Comparison of ENCODE assay signal across 9 cellular contexts in the genomic region with DNA sequence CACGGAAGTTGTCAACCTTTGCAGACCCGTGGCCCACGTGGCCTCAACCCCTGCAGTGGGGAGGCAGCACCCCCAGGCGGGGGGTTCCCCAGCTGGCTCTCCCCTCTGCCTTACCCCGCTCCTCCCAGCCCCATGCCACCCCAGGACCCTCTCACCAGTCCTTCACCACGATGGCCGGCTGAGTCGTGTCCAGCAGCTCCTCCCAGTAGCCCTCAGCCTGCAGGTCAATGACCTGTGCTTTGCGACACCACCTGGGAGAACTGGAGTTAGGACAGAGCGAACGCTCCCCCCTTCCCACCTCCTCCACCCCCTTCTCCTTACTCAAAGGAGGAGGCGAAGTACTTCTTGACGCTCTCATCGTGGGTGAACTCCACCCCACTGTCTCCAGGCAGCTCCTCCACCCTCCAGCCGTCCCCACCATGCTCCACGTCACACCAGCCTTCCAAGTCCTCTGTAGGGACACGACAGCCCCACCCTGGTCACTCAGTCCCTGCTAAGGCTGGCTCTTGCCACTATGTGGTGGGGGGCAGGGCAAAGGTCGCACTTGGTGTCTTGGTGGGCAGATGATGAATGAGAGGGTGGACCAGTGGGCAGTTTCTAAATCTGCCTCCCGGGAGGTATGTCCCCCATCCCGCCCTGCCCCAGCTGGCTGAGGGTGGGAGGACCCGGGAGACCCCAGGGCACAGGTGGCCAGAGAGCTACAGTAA. TPM values are rescaled to one million over a fixed set of nuclear protein-coding genes. Genes with fewer than 3 reads are reported as not detected.
DNase-seq lines count a peak whose midpoint lies in the region; ATAC-seq and TF ChIP-seq lines count a peak whose summit lies in the region.
"Had no signal": no experiment of that assay in that cellular context is flagged by ENCODE, and none has a peak within 500 bp of the region (broad histone marks: within the 10 kb centered on the region; RNA-seq: fewer than 3 reads in every experiment).

No MANE protein-coding gene starts in this region.

- DNase-seq in right cardiac atrium (peak in 1 of 3 donors; percentile 73), cardiac septum (ENCODE audit: low spot score) (no peak), upper lobe of right lung (peak; percentile 75), NCI-H1092 treated with DMSO at 0.1 percent for 48 hours (lab: John Stamatoyannopoulos, UW) (no peak), G401 (ENCODE audit: low spot score) (no peak)
- no peak for DNase-seq in activated naive CD8-positive, alpha-beta T cell treated with anti-CD3 and anti-CD28 coated beads, Interleukin-2, amount 10 ng/mL, durations not matched to agents 7 days and 5 days

- H3K9me3 Mint-ChIP-seq in activated naive CD8-positive, alpha-beta T cell treated with anti-CD3 and anti-CD28 coated beads, Interleukin-2, amount 10 ng/mL, durations not matched to agents 7 days and 5 days, result no peaks in the 10 kb centered on the region

- in situ Hi-C loops in G401 (cut with HindIII; ENCODE audit: low sequenced_read_pairs), result loop anchor here (25.0 kb wide), 1 partner anchor 162 kb away; the partner anchor contains the start of gene DISP3

- H3K4me3 ChIP-seq in right cardiac atrium (ENCODE audit: low read length), result no peak overlapping the region
- H3K4me3 ChIP-seq in liver (ENCODE audit: low read depth in 1 of 3, low read length in 3 of 3), result peak overlapping the region; percentile 18 to 32 (median 24)
- peak overlapping the region; percentile 25 for H3K4me3 ChIP-seq in upper lobe of right lung

- no peak overlapping the region for H3K27ac Mint-ChIP-seq in activated naive CD8-positive, alpha-beta T cell treated with anti-CD3 and anti-CD28 coated beads, Interleukin-2, amount 10 ng/mL, durations not matched to agents 7 days and 5 days
- H3K27ac Mint-ChIP-seq: CD14-positive monocyte had no signal

- peak overlapping the region; percentile 46 for H3K4me3 Mint-ChIP-seq in activated naive CD8-positive, alpha-beta T cell treated with anti-CD3 and anti-CD28 coated beads, Interleukin-2, amount 10 ng/mL, durations not matched to agents 7 days and 5 days

- H3K4me1 ChIP-seq in right cardiac atrium (ENCODE audit: control insufficient read depth, insufficient read depth, low read length), result peaks cover 2% of the 10 kb centered on the region
- peaks cover 7 to 36% (median 29%) of the 10 kb centered on the region in 4 donors for H3K4me1 ChIP-seq in liver (ENCODE audit: control insufficient read depth in 4 of 4, insufficient read depth in 4 of 4, low read length in 3 of 4)
- peaks cover 22% of the 10 kb centered on the region for H3K4me1 ChIP-seq in upper lobe of right lung

- H3K27me3 Mint-ChIP-seq in activated naive CD8-positive, alpha-beta T cell treated with anti-CD3 and anti-CD28 coated beads, Interleukin-2, amount 10 ng/mL, durations not matched to agents 7 days and 5 days, result no peaks in the 10 kb centered on the region

- H3K9me3 ChIP-seq in right cardiac atrium (ENCODE audit: control insufficient read depth, low read length) (no peaks in the 10 kb centered on the region), liver (ENCODE audit: control insufficient read depth in 4 of 4, low read length in 3 of 4) (no peaks in the 10 kb centered on the region), upper lobe of right lung (no peaks in the 10 kb centered on the region)

- H3K27me3 ChIP-seq in right cardiac atrium (ENCODE audit: control insufficient read depth, insufficient read depth) (no peaks in the 10 kb centered on the region), liver (ENCODE audit: control insufficient read depth in 4 of 4, insufficient read depth in 4 of 4, low read length in 3 of 4) (no peaks in the 10 kb centered on the region), upper lobe of right lung (no peaks in the 10 kb centered on the region)

- no peaks in the 10 kb centered on the region for H3K36me3 Mint-ChIP-seq in activated naive CD8-positive, alpha-beta T cell treated with anti-CD3 and anti-CD28 coated beads, Interleukin-2, amount 10 ng/mL, durations not matched to agents 7 days and 5 days

- H3K27ac ChIP-seq in right cardiac atrium (ENCODE audit: low read length), result no peak overlapping the region
- H3K27ac ChIP-seq in liver (ENCODE audit: low read depth in 1 of 2, low read length in 2 of 2), result peak overlapping the region; percentile 78 to 81
- H3K27ac ChIP-seq in upper lobe of right lung, result no peak overlapping the region

- no peak for TF ChIP-seq RAD21 in liver (IDR thresholded peaks at IDR 0.05)

- WGBS in right cardiac atrium, result 39% methylated on average over 21 of the region's 21 CpGs
- WGBS in liver, result 16% methylated on average over 21 of the region's 21 CpGs

- intact Hi-C loops in right cardiac atrium (cut with DNase I), result loop anchor here (5.0 to 10.0 kb wide), 8 partner anchors 55 to 605 kb away; partner anchors contain the start of gene MASP2 (in 1 of the 4)
- intact Hi-C loops in cardiac septum (cut with DNase I), result loop anchor here (1.0 kb wide), 1 partner anchor 70 kb away; no protein-coding TSS in a partner anchor
- intact Hi-C loops in upper lobe of right lung (cut with DNase I), result loop anchor here (5.0 to 10.0 kb wide), 4 partner anchors 73 to 612 kb away; partner anchors contain the start of gene DISP3

- H3K9ac ChIP-seq in liver (ENCODE audit: low read depth in 1 of 2, low read length in 2 of 2), result no peak overlapping the region

- ATAC-seq in right cardiac atrium (peak; percentile 1 to 4), upper lobe of right lung (peak; percentile 24), HG02852 (IDR thresholded peaks at IDR 0.05; ENCODE audit: unreplicated experiment) (no peak)
- no peak for ATAC-seq in activated naive CD8-positive, alpha-beta T cell treated with anti-CD3 and anti-CD28 coated beads, Interleukin-2, amount 10 ng/mL, durations not matched to agents 7 days and 5 days (ENCODE audit: low read depth)

- H3K4me1 Mint-ChIP-seq in activated naive CD8-positive, alpha-beta T cell treated with anti-CD3 and anti-CD28 coated beads, Interleukin-2, amount 10 ng/mL, durations not matched to agents 7 days and 5 days, result peaks cover 16% of the 10 kb centered on the region

- no peak for TF ChIP-seq CTCF in liver (IDR thresholded peaks at IDR 0.05; ENCODE audit: low read depth, low read length, missing input control)
- TF ChIP-seq CTCF in upper lobe of right lung (IDR thresholded peaks at IDR 0.05), result no peak

- H3K36me3 ChIP-seq in liver (ENCODE audit: control insufficient read depth in 4 of 4, insufficient read depth in 3 of 4, low read depth in 1 of 4, low read length in 3 of 4) (no peaks in the 10 kb centered on the region), upper lobe of right lung (no peaks in the 10 kb centered on the region)

- POLR2A ChIA-PET in activated naive CD8-positive, alpha-beta T cell treated with anti-CD3 and anti-CD28 coated beads, Interleukin-2, amount 10 ng/mL, durations not matched to agents 7 days and 5 days (lab: Charles Lee), result interaction anchor here (0.6 to 8.2 kb wide), 8 partner anchors 14 to 638 kb away, joined by 3 to 86 read pairs (median 10); partner anchors contain the start of genes AGTRAP and FBXO6

TF ChIP-seq in liver, 16 proteins besides CTCF, POLR2A, EP300 and RAD21 (continues in another document):
- TF ChIP-seq SP1 (IDR thresholded peaks at IDR 0.05), result peak; percentile 70
- TF ChIP-seq FOXA2 (IDR thresholded peaks at IDR 0.05), result no peak
- no peak for TF ChIP-seq HNF4G (IDR thresholded peaks at IDR 0.05)
- peak; percentile 57 for TF ChIP-seq YY1 (IDR thresholded peaks at IDR 0.05)
- no peak for TF ChIP-seq FOXA1 (IDR thresholded peaks at IDR 0.05)
- peak in 1 of 2 donors; percentile 25 for TF ChIP-seq HNF4A (conservative IDR thresholded peaks at IDR 0.05)
- TF ChIP-seq NR2F2 (IDR thresholded peaks at IDR 0.05), result no peak
- no peak for TF ChIP-seq EGR1 (IDR thresholded peaks at IDR 0.05; ENCODE audit: low read depth in 2 of 2)

RNA-seq across cellular contexts. Expression of gene FBXO2, which starts 4.5 kb away (rescaled TPM):
- 10 to 100 TPM in 1 of 4 donors, 1 to 10 TPM in 3; 5.4 to 10.6 (median 6.5) TPM for total RNA-seq in right cardiac atrium
- polyA plus RNA-seq in right cardiac atrium, result 14.0 TPM
- 2.9 TPM for total RNA-seq in cardiac septum
- 1 to 10 TPM; 4.8 to 6.2 TPM for total RNA-seq in activated naive CD8-positive, alpha-beta T cell treated with anti-CD3 and anti-CD28 coated beads, Interleukin-2, amount 10 ng/mL, durations not matched to agents 7 days and 5 days
- 1 to 10 TPM; 1.7 to 2.9 TPM for total RNA-seq in liver
- polyA plus RNA-seq in liver, result 10 to 100 TPM in 1 of 2 donors, 1 to 10 TPM in 1; 5.0 to 20.9 TPM
- total RNA-seq in upper lobe of right lung, result 11.2 TPM
- 138 and 175 TPM in 2 replicates for total RNA-seq in G401 (2014; rRNA removed; shearing (Covaris generic))
- polyA plus RNA-seq: CD14-positive monocyte had no signal

RNA-seq across cellular contexts. Expression of gene FBXO44, which starts 4.9 kb away (rescaled TPM):
- total RNA-seq in right cardiac atrium, result 10 to 100 TPM; 18.5 to 30.1 (median 24.8) TPM
- polyA plus RNA-seq in right cardiac atrium, result 25.1 TPM
- 19.8 TPM for total RNA-seq in cardiac septum
- total RNA-seq in activated naive CD8-positive, alpha-beta T cell treated with anti-CD3 and anti-CD28 coated beads, Interleukin-2, amount 10 ng/mL, durations not matched to agents 7 days and 5 days, result 10 to 100 TPM; 54.9 to 59.2 TPM
- 1 to 10 TPM; 3.6 to 6.4 TPM for total RNA-seq in liver
- 10 to 100 TPM in 1 of 2 donors, 1 to 10 TPM in 1; 7.1 to 13.2 TPM for polyA plus RNA-seq in liver
- 19.8 TPM for total RNA-seq in upper lobe of right lung
- 37.7 and 39.7 TPM in 2 replicates for total RNA-seq in G401 (2014; rRNA removed; shearing (Covaris generic))

RNA-seq across cellular contexts. Expression of gene FBXO6, which starts 14.2 kb away (rescaled TPM):
- total RNA-seq in right cardiac atrium, result 1 to 10 TPM; 4.5 to 7.9 (median 5.9) TPM
- 9.9 TPM for polyA plus RNA-seq in right cardiac atrium
- total RNA-seq in cardiac septum, result 7.1 TPM
- 10 to 100 TPM; 27.5 to 28.0 TPM for total RNA-seq in activated naive CD8-positive, alpha-beta T cell treated with anti-CD3 and anti-CD28 coated beads, Interleukin-2, amount 10 ng/mL, durations not matched to agents 7 days and 5 days
- 1 to 10 TPM; 5.7 to 7.5 TPM for total RNA-seq in liver
- polyA plus RNA-seq in liver, result 10 to 100 TPM in 1 of 2 donors, 1 to 10 TPM in 1; 7.5 to 15.5 TPM
- 16.7 TPM for total RNA-seq in upper lobe of right lung
- 3.1 TPM in 1 of 2 replicates, not detected in the other for total RNA-seq in G401 (2014; rRNA removed; shearing (Covaris generic))

RNA-seq across cellular contexts. Expression of gene MAD2L2, which starts 31.2 kb away (rescaled TPM):
- total RNA-seq in right cardiac atrium (10 to 100 TPM; 15.5 to 20.3 (median 16.7) TPM), cardiac septum (25.0 TPM), liver (10 to 100 TPM; 17.5 to 26.2 TPM), upper lobe of right lung (23.5 TPM)
- polyA plus RNA-seq in right cardiac atrium (22.8 TPM), liver (10 to 100 TPM; 37.6 to 43.1 TPM)
- 100 to 1,000 TPM in 1 of 2 experiments, 10 to 100 TPM in 1; 95.4 to 103 TPM for total RNA-seq in activated naive CD8-positive, alpha-beta T cell treated with anti-CD3 and anti-CD28 coated beads, Interleukin-2, amount 10 ng/mL, durations not matched to agents 7 days and 5 days
- total RNA-seq in G401 (2014; rRNA removed; shearing (Covaris generic)), result 144 and 155 TPM in 2 replicates

RNA-seq across cellular contexts. Expression of gene DRAXIN, which starts 41.7 kb away (rescaled TPM):
- total RNA-seq in right cardiac atrium, result under 1 TPM in 3 of 4 donors, not detected in 1; 0.03 to 0.08 (median 0.03) TPM
- polyA plus RNA-seq in right cardiac atrium, result 0.02 TPM
- total RNA-seq in cardiac septum, result 0.05 TPM
- total RNA-seq in activated naive CD8-positive, alpha-beta T cell treated with anti-CD3 and anti-CD28 coated beads, Interleukin-2, amount 10 ng/mL, durations not matched to agents 7 days and 5 days, result 1 to 10 TPM; 3.5 to 4.1 TPM
- total RNA-seq in liver, result under 1 TPM in 1 of 2 donors, not detected in 1; under 0.01 TPM
- under 1 TPM in 1 of 2 donors, not detected in 1; 0.01 TPM for polyA plus RNA-seq in liver
- total RNA-seq in upper lobe of right lung, result 0.09 TPM
- 0.14 and 1.4 TPM in 2 replicates for total RNA-seq in G401 (2014; rRNA removed; shearing (Covaris generic))

Comparison
In these comparisons a context has a peak if more than half of its experiments do, and no peak if none do; other contexts are left out.
1. ATAC-seq: peak in right cardiac atrium (2 of 2) and upper lobe of right lung (single experiment); none in activated naive CD8-positive, alpha-beta T cell treated with anti-CD3 and anti-CD28 coated beads, Interleukin-2, amount 10 ng/mL, durations not matched to agents 7 days and 5 days (single experiment) and HG02852 (single experiment).
2. H3K27ac ChIP-seq: peak in liver (2 of 2); none in right cardiac atrium (single experiment) and upper lobe of right lung (single experiment).
3. RNA of gene FBXO2, which starts 4.5 kb away (total RNA-seq): 138 to 175 TPM in G401; 11.2 TPM in upper lobe of right lung (single experiment), 5.4 to 10.6 TPM in right cardiac atrium, 4.8 to 6.2 TPM in activated naive CD8-positive, alpha-beta T cell treated with anti-CD3 and anti-CD28 coated beads, Interleukin-2, amount 10 ng/mL, durations not matched to agents 7 days and 5 days, 1.7 to 2.9 TPM in liver and 2.9 TPM in cardiac septum (single experiment); every median in the first group is over 10 times any median in the second.